1 cellular context compared by ENCODE assay signal in genomic region chr7:74661836-74662794, GRCh38.
TF ChIP-seq lines count a peak whose summit lies in the region.

No MANE protein-coding gene starts in this region.

TF ChIP-seq in H1, 55 proteins besides CTCF, POLR2A, EP300 and RAD21:
- TF ChIP-seq POLR2AphosphoS5 (IDR thresholded peaks at IDR 0.05; ENCODE audit: low read depth, low read length) = 0 out of 2 replicates have a peak, but pooled peaks have one; percentile 18
TF ChIP-seq in H1: peak in this region for 1; not testable (repeated sequence) for 54.
